ENCODE assay signal across 8 cellular contexts in the genomic region with DNA sequence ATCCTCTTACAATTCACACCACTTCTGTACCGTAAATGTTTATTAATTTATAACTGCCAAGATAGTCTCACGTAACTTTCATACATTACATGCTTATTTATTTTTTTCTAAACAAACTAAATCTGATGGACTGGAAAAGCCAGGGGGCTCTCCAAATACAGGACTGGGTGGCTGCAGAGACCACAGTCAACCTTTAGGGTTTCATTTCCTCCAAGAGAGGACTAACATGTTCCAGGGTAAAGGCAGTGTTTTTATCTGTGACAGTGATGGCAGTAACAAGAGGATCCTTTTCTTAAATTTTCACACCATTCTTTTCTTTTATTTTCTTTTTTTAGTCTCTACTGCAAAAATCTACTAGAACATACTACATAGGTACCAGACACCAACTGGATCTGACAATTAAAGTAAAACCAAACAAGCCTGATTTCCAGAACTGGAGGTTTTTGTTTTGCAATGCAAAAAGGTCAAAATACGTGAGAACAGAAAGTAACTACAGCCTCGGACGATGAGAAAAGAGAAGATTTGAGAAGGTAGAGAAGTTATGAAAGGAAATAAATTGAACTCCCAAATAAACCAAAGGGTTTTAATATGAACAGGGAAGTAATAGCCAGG. TPM values are rescaled to one million over a fixed set of nuclear protein-coding genes. Genes with fewer than 3 reads are reported as not detected.
DNase-seq lines count a peak whose midpoint lies in the region; ATAC-seq, FAIRE-seq and TF ChIP-seq lines count a peak whose summit lies in the region.

No MANE protein-coding gene starts in this region.

- H3K4me3 ChIP-seq in iPS-15b (ENCODE audit: low read depth, low read length): peak overlapping the region; percentile 95
- peak overlapping the region; percentile 62 to 89 (median 67) for H3K4me3 ChIP-seq in stomach

- no peak for TF ChIP-seq EP300 in stomach (IDR thresholded peaks at IDR 0.05)

- POLR2A ChIA-PET in CD4-positive, alpha-beta T cell (lab: Charles Lee): interaction anchor here (0.6 to 3.9 kb wide), 7 partner anchors 10 to 884 kb away, joined by 3 to 74 read pairs (median 3); partner anchors contain the start of genes COL19A1 and FAM135A
- POLR2A ChIA-PET in activated CD8-positive, alpha-beta T cell treated with anti-CD3 and anti-CD28 coated beads, Interleukin-2, amount 10 ng/mL, durations not matched to agents 7 days and 5 days (lab: Charles Lee): interaction anchor here (0.7 to 1.9 kb wide), 4 partner anchors 18 to 246 kb away, joined by 3 to 14 read pairs (median 8); no protein-coding TSS in a partner anchor

- peak; percentile 99 for FAIRE-seq in GM19239 (lab: Jason Lieb, UNC)

- no peaks in the 10 kb centered on the region for H3K9me3 ChIP-seq in CD4-positive, alpha-beta T cell (ENCODE audit: control insufficient read depth, low read length)
- H3K9me3 ChIP-seq in iPS-15b (ENCODE audit: control insufficient read depth, insufficient read depth, low read length) (no peaks in the 10 kb centered on the region), stomach (no peaks in the 10 kb centered on the region)

- H3K9ac ChIP-seq in iPS-15b (ENCODE audit: low read depth, low read length): no peak overlapping the region

- 22 to 29% (median 25%) methylated on average over 5 of the region's 5 CpGs for WGBS in stomach, 5 donors

- H3K9me3 Mint-ChIP-seq in CD4-positive, alpha-beta T cell: no peaks in the 10 kb centered on the region
- no peaks in the 10 kb centered on the region for H3K9me3 Mint-ChIP-seq in activated CD8-positive, alpha-beta T cell treated with anti-CD3 and anti-CD28 coated beads, Interleukin-2, amount 10 ng/mL, durations not matched to agents 7 days and 5 days (ENCODE audit: insufficient read depth)

- H3K27me3 ChIP-seq in CD4-positive, alpha-beta T cell (ENCODE audit: control insufficient read depth, insufficient read depth, low read length): no peaks in the 10 kb centered on the region
- no peaks in the 10 kb centered on the region for H3K27me3 ChIP-seq in iPS-15b (ENCODE audit: control insufficient read depth, insufficient read depth, low read length)
- no peaks in the 10 kb centered on the region for H3K27me3 ChIP-seq in stomach

- peak overlapping the region; percentile 91 for H3K27ac Mint-ChIP-seq in CD4-positive, alpha-beta T cell
- peak overlapping the region; percentile 93 for H3K27ac Mint-ChIP-seq in activated CD8-positive, alpha-beta T cell treated with anti-CD3 and anti-CD28 coated beads, Interleukin-2, amount 10 ng/mL, durations not matched to agents 7 days and 5 days

- peak overlapping the region; percentile 91 for H3K4me3 Mint-ChIP-seq in CD4-positive, alpha-beta T cell
- H3K4me3 Mint-ChIP-seq in activated CD8-positive, alpha-beta T cell treated with anti-CD3 and anti-CD28 coated beads, Interleukin-2, amount 10 ng/mL, durations not matched to agents 7 days and 5 days: peak overlapping the region; percentile 85

- H3K27ac ChIP-seq in CD4-positive, alpha-beta T cell (ENCODE audit: low read depth, low read length): peak overlapping the region; percentile 92
- H3K27ac ChIP-seq in stomach: peak overlapping the region; percentile 88 to 98 (median 97)

- H3K36me3 ChIP-seq in iPS-15b (ENCODE audit: control insufficient read depth, insufficient read depth, low read length): no peaks in the 10 kb centered on the region
- H3K36me3 ChIP-seq in stomach: no peaks in the 10 kb centered on the region

- H3K27me3 Mint-ChIP-seq in CD4-positive, alpha-beta T cell: no peaks in the 10 kb centered on the region
- H3K27me3 Mint-ChIP-seq in activated CD8-positive, alpha-beta T cell treated with anti-CD3 and anti-CD28 coated beads, Interleukin-2, amount 10 ng/mL, durations not matched to agents 7 days and 5 days (ENCODE audit: low read depth): no peaks in the 10 kb centered on the region

- peaks cover 17% of the 10 kb centered on the region for H3K36me3 Mint-ChIP-seq in CD4-positive, alpha-beta T cell (ENCODE audit: low read depth)
- peaks cover 15% of the 10 kb centered on the region for H3K36me3 Mint-ChIP-seq in activated CD8-positive, alpha-beta T cell treated with anti-CD3 and anti-CD28 coated beads, Interleukin-2, amount 10 ng/mL, durations not matched to agents 7 days and 5 days (ENCODE audit: low read depth)

- intact Hi-C loops in CD4-positive, alpha-beta T cell (cut with DNase I, micrococcal nuclease): loop anchor here (2.0 to 10.0 kb wide), 8 partner anchors 19 to 1492 kb away; partner anchors contain the start of genes FAM135A (in 2 of the 2), SDHAF4 (in 2 of the 2), OGFRL1 (in 1 of the 2) and SMAP1 (in 1 of the 2)
- intact Hi-C loops in stomach (cut with DNase I; ENCODE audit: low total_unique reads): no loop called here

- DNase-seq in CD4-positive, alpha-beta T cell: no peak
- DNase-seq in GM19239 (ENCODE audit: insufficient read length, low spot score) (no peak), stomach (no peak), NCI-H1105 (lab: John Stamatoyannopoulos, UW) (no peak)
- no peak for DNase-seq in activated CD8-positive, alpha-beta T cell treated with anti-CD3 and anti-CD28 coated beads, Interleukin-2, amount 10 ng/mL, durations not matched to agents 7 days and 5 days
- DNase-seq in central memory CD4-positive, alpha-beta T cell: no peak

- H3K4me1 ChIP-seq in iPS-15b (ENCODE audit: control insufficient read depth, insufficient read depth, low read length) (peaks cover 14% of the 10 kb centered on the region), stomach (peaks cover 5 to 64% (median 30%) of the 10 kb centered on the region in 4 donors)

- no peak for TF ChIP-seq POLR2A in stomach (IDR thresholded peaks at IDR 0.05)

- ATAC-seq in CD4-positive, alpha-beta T cell (ENCODE audit: poor library complexity): no peak
- ATAC-seq in HG03354 (IDR thresholded peaks at IDR 0.05; ENCODE audit: poor library complexity, severe bottlenecking, unreplicated experiment): peak; percentile 42
- no peak for ATAC-seq in activated CD8-positive, alpha-beta T cell treated with anti-CD3 and anti-CD28 coated beads, Interleukin-2, amount 10 ng/mL, durations not matched to agents 7 days and 5 days

- TF ChIP-seq CTCF in CD4-positive, alpha-beta T cell (IDR thresholded peaks at IDR 0.05): no peak
- peak in 1 of 7 experiments; percentile 10 for TF ChIP-seq CTCF in stomach (IDR thresholded peaks at IDR 0.05)

- CTCF ChIA-PET in CD4-positive, alpha-beta T cell (lab: Charles Lee): interaction anchor here (1.2 to 2.3 kb wide), 5 partner anchors 12 to 72 kb away, joined by 3 to 39 read pairs (median 5); no protein-coding TSS in a partner anchor
- CTCF ChIA-PET in activated CD8-positive, alpha-beta T cell treated with anti-CD3 and anti-CD28 coated beads, Interleukin-2, amount 10 ng/mL, durations not matched to agents 7 days and 5 days (lab: Charles Lee): interaction anchor here (1.2 to 7.5 kb wide), 6 partner anchors 11 to 72 kb away, joined by 3 to 132 read pairs (median 4); no protein-coding TSS in a partner anchor

- H3K4me1 Mint-ChIP-seq in CD4-positive, alpha-beta T cell (ENCODE audit: low read depth): peaks cover 69% of the 10 kb centered on the region
- peaks cover 39% of the 10 kb centered on the region for H3K4me1 Mint-ChIP-seq in activated CD8-positive, alpha-beta T cell treated with anti-CD3 and anti-CD28 coated beads, Interleukin-2, amount 10 ng/mL, durations not matched to agents 7 days and 5 days (ENCODE audit: low read depth)

RNA-seq across cellular contexts. Expression of gene LMBRD1, which starts 1.2 kb away (rescaled TPM):
- total RNA-seq in CD4-positive, alpha-beta T cell: 10 to 100 TPM; 40.3 to 42.0 TPM
- total RNA-seq in activated CD8-positive, alpha-beta T cell treated with anti-CD3 and anti-CD28 coated beads, Interleukin-2, amount 10 ng/mL, durations not matched to agents 7 days and 5 days: 10 to 100 TPM; 19.6 to 22.5 TPM
- total RNA-seq in stomach: 10 to 100 TPM in 4 of 5 donors, 1 to 10 TPM in 1; 9.8 to 83.0 (median 34.8) TPM
- polyA plus RNA-seq in stomach: 10 to 100 TPM; 20.7 to 26.4 (median 25.7) TPM
